ENCODE assay signal across 8 cellular contexts in the genomic region with DNA sequence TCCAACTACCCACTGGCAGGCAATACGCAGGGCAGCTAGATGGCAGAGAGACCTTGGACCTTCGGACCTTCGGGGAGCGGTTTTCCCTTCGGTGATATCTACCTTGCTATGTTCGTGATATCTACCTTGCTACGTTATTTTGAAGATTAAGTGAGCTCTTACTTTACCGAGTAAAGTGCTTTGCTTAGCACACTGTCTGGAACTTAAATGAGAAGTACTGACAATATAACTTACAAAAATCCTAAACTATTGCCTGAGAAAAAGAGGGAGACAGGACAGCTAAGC. TPM values are rescaled to one million over a fixed set of nuclear protein-coding genes. Genes with fewer than 3 reads are reported as not detected.
DNase-seq lines count a peak whose midpoint lies in the region; ATAC-seq and TF ChIP-seq lines count a peak whose summit lies in the region.

No MANE protein-coding gene starts in this region.

- no peaks in the 10 kb centered on the region for H3K36me3 ChIP-seq in body of pancreas (replicated peaks in 1 of 2; ENCODE audit: insufficient read depth in 1 of 2, low read depth in 2 of 2)

- H3K9me3 ChIP-seq in body of pancreas (no peaks in the 10 kb centered on the region), mononuclear cell (ENCODE audit: low read depth, low read length) (no peaks in the 10 kb centered on the region)

- TF ChIP-seq CTCF in body of pancreas (IDR thresholded peaks at IDR 0.05), result no peak

- WGBS in body of pancreas, 2 donors, result 1 to 3% methylated on average over 8 of the region's 8 CpGs

- H3K4me3 ChIP-seq in GM08714 (ENCODE audit: low read length) (peak overlapping the region; percentile 82), body of pancreas (peak overlapping the region; percentile 20 to 89), mononuclear cell (ENCODE audit: low read length) (peak overlapping the region; percentile 55)

- H3K4me1 ChIP-seq in body of pancreas, result peaks cover 22% of the 10 kb centered on the region
- peaks cover 36% of the 10 kb centered on the region for H3K4me1 ChIP-seq in mononuclear cell (ENCODE audit: insufficient read depth, low read length)

- intact Hi-C loops in body of pancreas (cut with DNase I), result loop anchor here (10.0 kb wide), 1 partner anchor 61 kb away; the partner anchor contains the start of gene APLP2

- no peaks in the 10 kb centered on the region for H3K27me3 ChIP-seq in body of pancreas
- no peaks in the 10 kb centered on the region for H3K27me3 ChIP-seq in mononuclear cell (ENCODE audit: insufficient read depth, low read length)

- peak in 1 of 3 donors; percentile 42 for TF ChIP-seq POLR2A in body of pancreas (IDR thresholded peaks at IDR 0.05)

- ATAC-seq in HG03108 (IDR thresholded peaks at IDR 0.05; ENCODE audit: unreplicated experiment), result peak; percentile 11
- peak; percentile 35 for ATAC-seq in body of pancreas

- DNase-seq in body of pancreas (peak in 3 of 4 donors; percentile 75 to 77 (median 77)), GM03348 (ENCODE audit: low spot score) (no peak), hippocampal formation (lab: John Stamatoyannopoulos, UW) (no peak), NCI-H345 treated with DMSO at 0.1 percent for 48 hours (lab: John Stamatoyannopoulos, UW; ENCODE audit: unreplicated experiment) (no peak)
- DNase-seq in activated CD8-positive, alpha-beta memory T cell treated with anti-CD3 and anti-CD28 coated beads, Interleukin-2, amount 50 U/mL, for 4 hours, result no peak

- H3K27ac ChIP-seq in body of pancreas, result peak overlapping the region; percentile 99 to 100 (median 99)

RNA-seq across cellular contexts. Expression of gene PRDM10, which starts 1.0 kb away (rescaled TPM):
- total RNA-seq in body of pancreas, result 10 to 100 TPM in 1 of 2 donors, 1 to 10 TPM in 1; 4.7 to 14.5 TPM
- total RNA-seq in mononuclear cell, result 7.6 TPM

Comparison
In these comparisons a context has a peak if more than half of its experiments do, and no peak if none do; other contexts are left out.
1. DNase-seq: peak in body of pancreas (3 of 4); none in GM03348 (single experiment), hippocampal formation (0 of 2), activated CD8-positive, alpha-beta memory T cell treated with anti-CD3 and anti-CD28 coated beads, Interleukin-2, amount 50 U/mL, for 4 hours (single experiment) and NCI-H345 treated with DMSO at 0.1 percent for 48 hours (single experiment).
2. Peak in every context shown above with its lines, with median percentiles within 50 percentile points of each other: H3K4me3 ChIP-seq.